ENCODE assay signal across 14 cellular contexts in genomic region chr1:42951588-42951987, GRCh38.
DNase-seq lines count a peak whose midpoint lies in the region; ATAC-seq and TF ChIP-seq lines count a peak whose summit lies in the region.
"Had no signal": no experiment of that assay in that cellular context is flagged by ENCODE, and none has a peak within 500 bp of the region (broad histone marks: within the 10 kb centered on the region; RNA-seq: fewer than 3 reads in every experiment).

No MANE protein-coding gene starts in this region.

- no peaks in the 10 kb centered on the region for H3K9me3 Mint-ChIP-seq in activated naive CD4-positive, alpha-beta T cell treated with anti-CD3 and anti-CD28 coated beads, Interleukin-2, amount 50 U/mL, for 24 hours
- peaks cover 0 to 2% of the 10 kb centered on the region in 2 donors for H3K9me3 Mint-ChIP-seq in stimulated activated naive B cell treated with anti-CD40 and anti-IgM and Interleukin-4, amounts not matched to agents 10 μg/mL and 1 μg/mL and 100 μg/mL, for 72 hours

- no peaks in the 10 kb centered on the region for H3K27me3 Mint-ChIP-seq in activated naive CD4-positive, alpha-beta T cell treated with anti-CD3 and anti-CD28 coated beads, Interleukin-2, amount 50 U/mL, for 24 hours
- no peaks in the 10 kb centered on the region for H3K27me3 Mint-ChIP-seq in stimulated activated naive B cell treated with anti-CD40 and anti-IgM and Interleukin-4, amounts not matched to agents 10 μg/mL and 1 μg/mL and 100 μg/mL, for 72 hours

- H3K4me2 ChIP-seq in SU-DHL-6 (ENCODE audit: low read depth, low read length, poor library complexity, severe bottlenecking) = peak overlapping the region; percentile 49

- H3K27ac ChIP-seq in SU-DHL-6 (ENCODE audit: low read depth, low read length) = peak overlapping the region; percentile 89

- no peak for DNase-seq in activated naive CD4-positive, alpha-beta T cell treated with anti-CD3 and anti-CD28 coated beads, Interleukin-2, amount 50 U/mL, for 16 hours
- DNase-seq in epithelial cell of esophagus (ENCODE audit: low read depth) (no peak), amygdala (lab: John Stamatoyannopoulos, UW) (no peak), NOMO-1 treated with dmso at 0.1 percent for 144 hours (lab: John Stamatoyannopoulos, UW; ENCODE audit: unreplicated experiment) (no peak), NCI-H2107 treated with DMSO at 0.1 percent for 48 hours (lab: John Stamatoyannopoulos, UW; ENCODE audit: unreplicated experiment) (no peak)
- DNase-seq in stimulated activated naive B cell treated with anti-CD40 and anti-IgM and Interleukin-4, amounts not matched to agents 10 μg/mL and 1 μg/mL and 100 μg/mL, for 72 hours = no peak
- DNase-seq: erythroblast, heart left ventricle, Kasumi-1, NCI-H2171 treated with DMSO at 0.1 percent for 48 hours, posterior cingulate gyrus, T1000 had no signal

- 0 out of 2 replicates have a peak, but pooled peaks cover 8% of the 10 kb centered on the region for H3K36me3 ChIP-seq in SU-DHL-6 (ENCODE audit: low read length)
- H3K36me3 ChIP-seq: heart left ventricle had no signal

- peaks cover 10% of the 10 kb centered on the region for H3K36me3 Mint-ChIP-seq in activated naive CD4-positive, alpha-beta T cell treated with anti-CD3 and anti-CD28 coated beads, Interleukin-2, amount 50 U/mL, for 24 hours
- peaks cover 26 to 58% of the 10 kb centered on the region in 2 donors for H3K36me3 Mint-ChIP-seq in stimulated activated naive B cell treated with anti-CD40 and anti-IgM and Interleukin-4, amounts not matched to agents 10 μg/mL and 1 μg/mL and 100 μg/mL, for 72 hours

- H3K4me3 ChIP-seq in SU-DHL-6 (ENCODE audit: insufficient read depth, low read length, poor library complexity, severe bottlenecking) (no peak overlapping the region), epithelial cell of esophagus (ENCODE audit: low read length) (peak overlapping the region; percentile 70)

- H3K27ac Mint-ChIP-seq in activated naive CD4-positive, alpha-beta T cell treated with anti-CD3 and anti-CD28 coated beads, Interleukin-2, amount 50 U/mL, for 24 hours = peak overlapping the region; percentile 32
- H3K27ac Mint-ChIP-seq in stimulated activated naive B cell treated with anti-CD40 and anti-IgM and Interleukin-4, amounts not matched to agents 10 μg/mL and 1 μg/mL and 100 μg/mL, for 72 hours = peak overlapping the region; percentile 93

- H3K4me3 Mint-ChIP-seq in activated naive CD4-positive, alpha-beta T cell treated with anti-CD3 and anti-CD28 coated beads, Interleukin-2, amount 50 U/mL, for 24 hours = peak overlapping the region; percentile 55
- peak overlapping the region; percentile 58 to 62 for H3K4me3 Mint-ChIP-seq in stimulated activated naive B cell treated with anti-CD40 and anti-IgM and Interleukin-4, amounts not matched to agents 10 μg/mL and 1 μg/mL and 100 μg/mL, for 72 hours

- H3K27me3 ChIP-seq in SU-DHL-6 (ENCODE audit: low read length) = no peaks in the 10 kb centered on the region
- H3K27me3 ChIP-seq: heart left ventricle had no signal

- peaks cover 9% of the 10 kb centered on the region; the same call in 1 of the 2 replicates for H3F3A ChIP-seq in SU-DHL-6 (ENCODE audit: insufficient read depth)

- peak overlapping the region; percentile 1; the same call in 1 of the 2 replicates for H3K9ac ChIP-seq in SU-DHL-6 (ENCODE audit: low read length)

- H2AFZ ChIP-seq in SU-DHL-6 (ENCODE audit: low read depth, low read length, severe bottlenecking) = no peak overlapping the region

- H3K9me2 ChIP-seq in SU-DHL-6 (replicated peaks; ENCODE audit: insufficient read depth, low read length) = no peaks in the 10 kb centered on the region

- peaks cover 99% of the 10 kb centered on the region for H3K79me2 ChIP-seq in SU-DHL-6 (ENCODE audit: insufficient read depth, low read length)

- peaks cover 90% of the 10 kb centered on the region for H3K4me1 Mint-ChIP-seq in activated naive CD4-positive, alpha-beta T cell treated with anti-CD3 and anti-CD28 coated beads, Interleukin-2, amount 50 U/mL, for 24 hours
- H3K4me1 Mint-ChIP-seq in stimulated activated naive B cell treated with anti-CD40 and anti-IgM and Interleukin-4, amounts not matched to agents 10 μg/mL and 1 μg/mL and 100 μg/mL, for 72 hours = peaks cover 66 to 97% of the 10 kb centered on the region in 2 donors

- no peaks in the 10 kb centered on the region for H3K9me3 ChIP-seq in SU-DHL-6 (ENCODE audit: insufficient read depth, low read length)
- H3K9me3 ChIP-seq: heart left ventricle had no signal

- peaks cover 15% of the 10 kb centered on the region; the same call in 1 of the 2 replicates for H4K20me1 ChIP-seq in SU-DHL-6 (ENCODE audit: low read depth, low read length)

- ATAC-seq in stimulated activated naive B cell treated with anti-CD40 and anti-IgM and Interleukin-4, amounts not matched to agents 10 μg/mL and 1 μg/mL and 100 μg/mL, for 72 hours (replicated peaks) = no peak
- ATAC-seq: heart left ventricle had no signal

- TF ChIP-seq CTCF in SU-DHL-6 (IDR thresholded peaks at IDR 0.05; ENCODE audit: insufficient read depth, low read length, poor library complexity, severe bottlenecking) (no peak), epithelial cell of esophagus (IDR thresholded peaks at IDR 0.05; ENCODE audit: insufficient read depth, low read depth, low read length, missing control alignments) (no peak)
